8 cellular contexts compared by ENCODE assay signal in genomic region chrX:71367396-71367795, GRCh38. TPM values are rescaled to one million over a fixed set of nuclear protein-coding genes. Genes with fewer than 3 reads are reported as not detected.
DNase-seq lines count a peak whose midpoint lies in the region; TF ChIP-seq lines count a peak whose summit lies in the region.

No MANE protein-coding gene starts in this region.

- peaks cover 38% of the 10 kb centered on the region for H4K20me1 ChIP-seq in BLaER1

- DNase-seq in OCI-M1 (lab: John Stamatoyannopoulos, UW) (peak; percentile 34), coronary artery (ENCODE audit: low spot score) (no peak), neural crest cell (ENCODE audit: low read depth, low spot score) (no peak), NCI-H1105 (lab: John Stamatoyannopoulos, UW) (no peak), NCI-H146 (lab: John Stamatoyannopoulos, UW) (no peak), G401 (ENCODE audit: low spot score) (no peak), pons (ENCODE audit: low spot score) (no peak)

- H3K4me3 ChIP-seq in BLaER1 (peak overlapping the region; percentile 80), coronary artery (peak overlapping the region; percentile 85)

- H3K27ac Mint-ChIP-seq in neural crest cell (ENCODE audit: unreplicated experiment), result peak overlapping the region; percentile 98

- H3K36me3 Mint-ChIP-seq in neural crest cell (ENCODE audit: low read depth), result peaks cover 11% of the 10 kb centered on the region

- H3K36me3 ChIP-seq in BLaER1, result peaks cover 23% of the 10 kb centered on the region

- peak overlapping the region; percentile 62 for H3K4me2 ChIP-seq in BLaER1

- peaks cover 30% of the 10 kb centered on the region for H3K4me1 Mint-ChIP-seq in neural crest cell

- in situ Hi-C loops in G401 (cut with HindIII; ENCODE audit: low sequenced_read_pairs), result no loop called here

- peaks cover 16% of the 10 kb centered on the region for H3K4me1 ChIP-seq in BLaER1

- H3K9ac ChIP-seq in BLaER1, result peak overlapping the region; percentile 92

- H3K27ac ChIP-seq in BLaER1, result peak overlapping the region; percentile 90
- peak overlapping the region; percentile 47 to 91 for H3K27ac ChIP-seq in coronary artery

- H3K4me3 Mint-ChIP-seq in neural crest cell, result peak overlapping the region; percentile 100

- peaks cover 2% of the 10 kb centered on the region for H3K9me3 Mint-ChIP-seq in neural crest cell

- peaks cover 22% of the 10 kb centered on the region; the same call in 1 of the 2 replicates for H3K27me3 ChIP-seq in BLaER1

- H3K27me3 Mint-ChIP-seq in neural crest cell (ENCODE audit: low read depth), result no peaks in the 10 kb centered on the region

- H3K9me3 ChIP-seq in BLaER1, result no peaks in the 10 kb centered on the region

- TF ChIP-seq CTCF in coronary artery (IDR thresholded peaks at IDR 0.05) (no peak), neural crest cell (conservative IDR thresholded peaks at IDR 0.05) (no peak)

RNA-seq across cellular contexts. Expression of gene TAF1, which starts 1.2 kb away (rescaled TPM):
- 31.9 and 37.1 TPM in 2 replicates for total RNA-seq in neural crest cell
- total RNA-seq in G401 (2014; rRNA removed; shearing (Covaris generic)), result 22.5 and 29.1 TPM in 2 replicates
